Comparison of ENCODE assay signal across 9 cellular contexts in the genomic region with DNA sequence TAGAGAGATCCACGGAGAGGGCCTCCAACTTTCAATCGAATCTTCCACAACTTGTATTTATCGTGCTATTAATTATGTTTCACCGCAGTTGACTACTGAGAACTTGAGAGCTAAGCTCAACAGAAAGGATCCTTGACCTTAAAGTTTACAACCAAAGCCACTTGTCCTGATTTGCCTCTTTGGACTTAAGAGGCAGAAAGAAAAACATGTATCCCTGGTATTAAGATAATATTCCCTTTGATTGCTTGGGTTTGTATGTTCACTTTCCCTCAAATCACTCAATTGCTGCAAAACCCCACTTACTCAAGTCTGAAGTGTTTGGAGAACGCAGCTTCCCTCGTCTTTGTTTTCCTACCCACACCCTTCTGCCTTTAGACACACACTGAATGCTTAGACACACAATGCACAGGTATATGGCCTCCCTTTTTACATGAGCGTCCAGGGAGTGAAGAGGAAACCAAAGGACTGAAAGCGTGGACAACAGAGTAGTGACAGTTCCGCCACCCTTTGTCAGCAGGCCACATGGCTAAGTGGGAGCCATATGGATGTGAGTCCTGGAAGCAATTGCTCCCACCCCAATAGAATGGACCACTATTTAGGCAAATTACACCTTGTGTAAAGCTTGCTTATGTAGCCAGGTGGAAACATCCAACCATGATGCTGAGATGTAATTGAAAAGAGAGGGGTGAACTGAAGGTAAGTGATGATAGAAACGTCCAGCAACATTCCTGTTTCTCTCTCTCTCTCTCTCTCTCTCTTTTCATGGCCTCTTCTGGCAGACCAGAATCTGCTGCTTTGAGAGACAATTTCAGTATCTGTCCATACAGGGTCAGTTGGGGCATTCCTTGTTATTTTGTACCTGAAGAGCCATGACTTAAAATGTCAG. TPM values are rescaled to one million over a fixed set of nuclear protein-coding genes. Genes with fewer than 3 reads are reported as not detected.
DNase-seq lines count a peak whose midpoint lies in the region; ATAC-seq and TF ChIP-seq lines count a peak whose summit lies in the region.
"Had no signal": no experiment of that assay in that cellular context is flagged by ENCODE, and none has a peak within 500 bp of the region (broad histone marks: within the 10 kb centered on the region; RNA-seq: fewer than 3 reads in every experiment).

No MANE protein-coding gene starts in this region.

- H3K4me3 Mint-ChIP-seq in WTC11 (peak overlapping the region; percentile 94), memory B cell (peak overlapping the region; percentile 70)

- H3K27ac ChIP-seq in 22Rv1 = peak overlapping the region; percentile 70

- CTCF ChIA-PET in WTC11 (lab: Charles Lee) = interaction anchor here (2.5 kb wide), 1 partner anchor 142 kb away, joined by 29 read pairs; a partner anchor contains a TSS

- H3K4me1 Mint-ChIP-seq in WTC11 = peaks cover 42% of the 10 kb centered on the region
- H3K4me1 Mint-ChIP-seq in memory B cell = peaks cover 12% of the 10 kb centered on the region

- ATAC-seq in WTC11 = no peak
- no peak for ATAC-seq in memory B cell (ENCODE audit: low read depth)
- ATAC-seq in GM18517 (IDR thresholded peaks at IDR 0.05; ENCODE audit: unreplicated experiment) = no peak
- ATAC-seq in HG02970 (IDR thresholded peaks at IDR 0.05; ENCODE audit: low FRiP score, unreplicated experiment) = no peak

- H3K36me3 Mint-ChIP-seq in WTC11 (no peaks in the 10 kb centered on the region), memory B cell (no peaks in the 10 kb centered on the region)
- H3K36me3 Mint-ChIP-seq: activated CD4-positive, alpha-beta memory T cell treated with anti-CD3 and anti-CD28 coated beads for 36 hours had no signal

- DNase-seq in DMS79 treated with DMSO at 0.1 percent for 48 hours (lab: John Stamatoyannopoulos, UW) = peak; percentile 79
- no peak for DNase-seq in WTC11 (ENCODE audit: low spot score)
- DNase-seq in memory B cell (ENCODE audit: low spot score in 2 of 2) = no peak
- DNase-seq in epidermal melanocyte (ENCODE audit: insufficient read length, low spot score) = no peak
- DNase-seq in AG20443 (ENCODE audit: low spot score) = no peak

- no peak for TF ChIP-seq CTCF in 22Rv1 (IDR thresholded peaks at IDR 0.05)
- TF ChIP-seq CTCF in WTC11 (IDR thresholded peaks at IDR 0.05) = no peak

- POLR2A ChIA-PET in WTC11 (lab: Charles Lee) = interaction anchor here (0.6 kb wide), 1 partner anchor 567 kb away, joined by 3 read pairs; no protein-coding TSS in a partner anchor

- peaks cover 10% of the 10 kb centered on the region for H3K27me3 Mint-ChIP-seq in WTC11 (ENCODE audit: low read depth)
- H3K27me3 Mint-ChIP-seq in memory B cell = peaks cover 38% of the 10 kb centered on the region

- H3K9me3 Mint-ChIP-seq in WTC11 = no peaks in the 10 kb centered on the region
- H3K9me3 Mint-ChIP-seq in memory B cell = no peaks in the 10 kb centered on the region
- H3K9me3 Mint-ChIP-seq: activated CD4-positive, alpha-beta memory T cell treated with anti-CD3 and anti-CD28 coated beads for 36 hours had no signal

- H3K27ac Mint-ChIP-seq in WTC11 = no peak overlapping the region
- no peak overlapping the region for H3K27ac Mint-ChIP-seq in memory B cell
- H3K27ac Mint-ChIP-seq: activated CD4-positive, alpha-beta memory T cell treated with anti-CD3 and anti-CD28 coated beads for 36 hours had no signal

TF ChIP-seq in WTC11, 78 proteins besides CTCF, POLR2A, EP300 and RAD21:
- TF ChIP-seq, protein P1, sequence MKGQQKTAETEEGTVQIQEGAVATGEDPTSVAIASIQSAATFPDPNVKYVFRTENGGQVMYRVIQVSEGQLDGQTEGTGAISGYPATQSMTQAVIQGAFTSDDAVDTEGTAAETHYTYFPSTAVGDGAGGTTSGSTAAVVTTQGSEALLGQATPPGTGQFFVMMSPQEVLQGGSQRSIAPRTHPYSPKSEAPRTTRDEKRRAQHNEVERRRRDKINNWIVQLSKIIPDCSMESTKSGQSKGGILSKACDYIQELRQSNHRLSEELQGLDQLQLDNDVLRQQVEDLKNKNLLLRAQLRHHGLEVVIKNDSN (CRISPR knock-in tag; IDR thresholded peaks at IDR 0.05) = no peak
- TF ChIP-seq ZNF423 (CRISPR knock-in tag; IDR thresholded peaks at IDR 0.05) = no peak
TF ChIP-seq in WTC11: peak in this region for 0.

RNA-seq across cellular contexts. Expression of a gene that starts 1.4 kb away (rescaled TPM):
- 21.7 to 22.0 TPM (median 21.9 TPM) in 3 replicates for total RNA-seq in WTC11 (2021)
